In genomic region chr12:55739025-55739378, GRCh38 we compare ENCODE assay signal across 8 cellular contexts. TPM values are rescaled to one million over a fixed set of nuclear protein-coding genes. Genes with fewer than 3 reads are reported as not detected.
DNase-seq lines count a peak whose midpoint lies in the region; ATAC-seq and TF ChIP-seq lines count a peak whose summit lies in the region.

No MANE protein-coding gene starts in this region.

- peaks cover 2% of the 10 kb centered on the region for H3K27me3 Mint-ChIP-seq in HFFc6 (ENCODE audit: insufficient read depth)
- peaks cover 0 to 8% (median 0%) of the 10 kb centered on the region in 5 donors for H3K27me3 Mint-ChIP-seq in naive thymus-derived CD4-positive, alpha-beta T cell

- no peaks in the 10 kb centered on the region for H3K27me3 ChIP-seq in BLaER1
- no peaks in the 10 kb centered on the region for H3K27me3 ChIP-seq in adipocyte (replicated peaks; ENCODE audit: control insufficient read depth, insufficient read depth, low read length)
- no peaks in the 10 kb centered on the region for H3K27me3 ChIP-seq in naive thymus-derived CD4-positive, alpha-beta T cell (ENCODE audit: control insufficient read depth in 2 of 2, insufficient read depth in 2 of 2, low read length in 2 of 2)

- no peak overlapping the region for H3K27ac Mint-ChIP-seq in HFFc6
- H3K27ac Mint-ChIP-seq in naive thymus-derived CD4-positive, alpha-beta T cell = peak overlapping the region in 8 of 9 donors; percentile 89 to 96 (median 92)

- peak overlapping the region; percentile 98; the same call in 1 of the 2 replicates for H3K4me2 ChIP-seq in BLaER1

- H3K4me3 ChIP-seq in BLaER1 (peak overlapping the region; percentile 73), adipocyte (ENCODE audit: low read length) (peak overlapping the region; percentile 91)
- H3K4me3 ChIP-seq in naive thymus-derived CD4-positive, alpha-beta T cell (ENCODE audit: low read length) = peak overlapping the region; percentile 91

- ATAC-seq in naive thymus-derived CD4-positive, alpha-beta T cell = no peak
- ATAC-seq in GM21447 (IDR thresholded peaks at IDR 0.05; ENCODE audit: unreplicated experiment) = no peak
- no peak for ATAC-seq in HG03521 (IDR thresholded peaks at IDR 0.05; ENCODE audit: unreplicated experiment)

- H3K36me3 Mint-ChIP-seq in HFFc6 (ENCODE audit: low read depth) = no peaks in the 10 kb centered on the region
- no peaks in the 10 kb centered on the region for H3K36me3 Mint-ChIP-seq in naive thymus-derived CD4-positive, alpha-beta T cell

- intact Hi-C loops in naive thymus-derived CD4-positive, alpha-beta T cell (cut with micrococcal nuclease) = loop anchor here (1.0 to 10.0 kb wide), 8 partner anchors 22 to 562 kb away; partner anchors contain the start of genes BLOC1S1 (in 1 of the 2), CS (in 1 of the 2), PA2G4 (in 1 of the 2) and PYM1 (in 1 of the 2)

- no peaks in the 10 kb centered on the region for H4K20me1 ChIP-seq in BLaER1

- H3K4me1 ChIP-seq in BLaER1 (peaks cover 29% of the 10 kb centered on the region), adipocyte (ENCODE audit: control insufficient read depth, insufficient read depth, low read length) (peaks cover 23% of the 10 kb centered on the region)
- peaks cover 15 to 20% of the 10 kb centered on the region in 2 donors for H3K4me1 ChIP-seq in naive thymus-derived CD4-positive, alpha-beta T cell (ENCODE audit: control insufficient read depth in 2 of 2, insufficient read depth in 2 of 2, low read length in 2 of 2)

- H3K9me3 ChIP-seq in BLaER1 = no peaks in the 10 kb centered on the region
- H3K9me3 ChIP-seq in adipocyte (ENCODE audit: control insufficient read depth, low read length) = no peaks in the 10 kb centered on the region
- H3K9me3 ChIP-seq in naive thymus-derived CD4-positive, alpha-beta T cell (ENCODE audit: control insufficient read depth in 2 of 3, low read length in 3 of 3) = no peaks in the 10 kb centered on the region

- peak overlapping the region; percentile 90; the same call in 1 of the 2 replicates for H3K4me3 Mint-ChIP-seq in HFFc6
- peak overlapping the region; percentile 74 to 94 (median 89) for H3K4me3 Mint-ChIP-seq in naive thymus-derived CD4-positive, alpha-beta T cell

- CTCF ChIA-PET in naive thymus-derived CD4-positive, alpha-beta T cell (lab: Charles Lee) = interaction anchor here (0.5 to 4.9 kb wide), 32 partner anchors 8 to 451 kb away, joined by 3 to 46 read pairs (median 6); partner anchors contain the start of genes BLOC1S1, CD63, DNAJC14 and ORMDL2

- no peaks in the 10 kb centered on the region for H3K9me3 Mint-ChIP-seq in HFFc6
- no peaks in the 10 kb centered on the region for H3K9me3 Mint-ChIP-seq in naive thymus-derived CD4-positive, alpha-beta T cell

- H3K36me3 ChIP-seq in BLaER1 = no peaks in the 10 kb centered on the region
- H3K36me3 ChIP-seq in adipocyte (ENCODE audit: control insufficient read depth, insufficient read depth, low read length, severe bottlenecking) = no peaks in the 10 kb centered on the region
- peaks cover 0 to 3% (median 0%) of the 10 kb centered on the region in 3 experiments for H3K36me3 ChIP-seq in naive thymus-derived CD4-positive, alpha-beta T cell (ENCODE audit: control insufficient read depth in 2 of 3, insufficient read depth in 3 of 3, low read length in 3 of 3)

- H3K9ac ChIP-seq in BLaER1 (no peak overlapping the region), adipocyte (ENCODE audit: low read length) (no peak overlapping the region)

- DNase-seq in HFFc6 = no peak
- DNase-seq in adipocyte (ENCODE audit: low read depth) = no peak
- no peak for DNase-seq in naive thymus-derived CD4-positive, alpha-beta T cell
- DNase-seq in activated CD4-positive, CD25-positive, alpha-beta regulatory T cell (lab: John Stamatoyannopoulos, UW) = no peak
- no peak for DNase-seq in GM13977 (ENCODE audit: low spot score)

- no peak; the same call in none of the 2 replicates for TF ChIP-seq CTCF in HFFc6 (IDR thresholded peaks at IDR 0.05)
- TF ChIP-seq CTCF in GM13977 (IDR thresholded peaks at IDR 0.05; ENCODE audit: extremely low read depth, insufficient read depth, missing control alignments) = no peak

- no peak overlapping the region for H3K27ac ChIP-seq in BLaER1
- no peak overlapping the region for H3K27ac ChIP-seq in naive thymus-derived CD4-positive, alpha-beta T cell (ENCODE audit: low read depth, low read length)

- in situ Hi-C loops in GM13977 (cut with MboI; ENCODE audit: low pct_unique_long_range_greater_than_20kb, low sequenced_read_pairs, unreplicated experiment) = loop anchor here (25.0 kb wide), 1 partner anchor 298 kb away; the partner anchor contains the start of gene RPS26

- POLR2A ChIA-PET in naive thymus-derived CD4-positive, alpha-beta T cell (lab: Charles Lee) = interaction anchor here (0.6 to 4.3 kb wide), 29 partner anchors 9 to 483 kb away, joined by 3 to 31 read pairs (median 5); partner anchors contain the start of genes BLOC1S1, CD63, DNAJC14 and ORMDL2

- H3K4me1 Mint-ChIP-seq in HFFc6 (ENCODE audit: low read depth) = peaks cover 41% of the 10 kb centered on the region
- peaks cover 27 to 45% (median 30%) of the 10 kb centered on the region in 7 donors for H3K4me1 Mint-ChIP-seq in naive thymus-derived CD4-positive, alpha-beta T cell

RNA-seq across cellular contexts. Expression of gene GDF11, which starts 3.9 kb away (rescaled TPM):
- total RNA-seq in HFFc6 (2021; fragmentation: NEBNext Ultra II Directional; extraction: Animal tissue kit (Norgen Biotek cat#: 25700)) = 10 to 100 TPM; 15.8 to 25.9 (median 16.9) TPM
- 10 to 100 TPM in 3 of 5 experiments, 1 to 10 TPM in 2; 6.6 to 16.2 (median 12.0) TPM for total RNA-seq in naive thymus-derived CD4-positive, alpha-beta T cell
- polyA plus RNA-seq in naive thymus-derived CD4-positive, alpha-beta T cell = under 1 TPM; 0.79 TPM

RNA-seq across cellular contexts. Expression of gene CD63, which starts 10.2 kb away (rescaled TPM):
- total RNA-seq in HFFc6 (2021; fragmentation: NEBNext Ultra II Directional; extraction: Animal tissue kit (Norgen Biotek cat#: 25700)) = 1,000 to 10,000 TPM; 1,860 to 2,483 (median 2,072) TPM
- 100 to 1,000 TPM in 2 of 5 experiments, 10 to 100 TPM in 3; 43.2 to 216 (median 54.3) TPM for total RNA-seq in naive thymus-derived CD4-positive, alpha-beta T cell
- polyA plus RNA-seq in naive thymus-derived CD4-positive, alpha-beta T cell = 10 to 100 TPM; 68.7 to 69.8 TPM

RNA-seq across cellular contexts. Expression of gene RDH5, which starts 18.8 kb away (rescaled TPM):
- total RNA-seq in HFFc6 (2021; fragmentation: NEBNext Ultra II Directional; extraction: Animal tissue kit (Norgen Biotek cat#: 25700)) = 10 to 100 TPM in 2 of 6 experiments, 1 to 10 TPM in 4; 6.6 to 13.2 (median 7.8) TPM
- total RNA-seq in naive thymus-derived CD4-positive, alpha-beta T cell = 10 to 100 TPM; 14.6 to 24.9 (median 15.9) TPM
- polyA plus RNA-seq in naive thymus-derived CD4-positive, alpha-beta T cell = 1 to 10 TPM in 1 of 2 donors, under 1 TPM in 1; 0.67 to 1.3 TPM

RNA-seq across cellular contexts. Expression of gene BLOC1S1, which starts 23.2 kb away (rescaled TPM):
- total RNA-seq in HFFc6 (2021; fragmentation: NEBNext Ultra II Directional; extraction: Animal tissue kit (Norgen Biotek cat#: 25700)) = 100 to 1,000 TPM in 4 of 6 experiments, 10 to 100 TPM in 2; 87.4 to 113 (median 104) TPM
- 100 to 1,000 TPM in 1 of 5 experiments, 10 to 100 TPM in 4; 37.6 to 112 (median 71.5) TPM for total RNA-seq in naive thymus-derived CD4-positive, alpha-beta T cell
- polyA plus RNA-seq in naive thymus-derived CD4-positive, alpha-beta T cell = 100 to 1,000 TPM in 1 of 2 donors, 10 to 100 TPM in 1; 83.5 to 102 TPM

RNA-seq across cellular contexts. Expression of gene ITGA7, which starts 31.3 kb away (rescaled TPM):
- 1 to 10 TPM in 4 of 6 experiments, under 1 TPM in 2; 0.95 to 2.3 (median 1.2) TPM for total RNA-seq in HFFc6 (2021; fragmentation: NEBNext Ultra II Directional; extraction: Animal tissue kit (Norgen Biotek cat#: 25700))
- 1 to 10 TPM; 1.4 to 4.6 (median 3.6) TPM for total RNA-seq in naive thymus-derived CD4-positive, alpha-beta T cell
- polyA plus RNA-seq in naive thymus-derived CD4-positive, alpha-beta T cell = not detected

Comparison
In these comparisons a context has a peak if more than half of its experiments do, and no peak if none do; other contexts are left out.
1. RNA of gene CD63, which starts 10.2 kb away (total RNA-seq): 1,860 to 2,483 TPM in HFFc6; 43.2 to 216 TPM in naive thymus-derived CD4-positive, alpha-beta T cell; every median in the first group is over 4 times any median in the second.
2. Peak in every context shown above with its lines, with median percentiles within 50 percentile points of each other: H3K4me3 ChIP-seq.